In genomic region chr5:33330416-33330815, GRCh38 we compare ENCODE assay signal across 2 cellular contexts.
TF ChIP-seq lines count a peak whose summit lies in the region.

No MANE protein-coding gene starts in this region.

TF ChIP-seq in IMR-90, 13 proteins besides CTCF, POLR2A, EP300 and RAD21:
- TF ChIP-seq NFE2L2 (IDR thresholded peaks at IDR 0.05; ENCODE audit: low read depth, low read length) = no peak
- TF ChIP-seq CEBPB (IDR thresholded peaks at IDR 0.05; ENCODE audit: low read depth, low read length) = no peak

TF ChIP-seq in endothelial cell of umbilical vein, 7 proteins besides CTCF, POLR2A, EP300 and RAD21:
- TF ChIP-seq FOS (IDR thresholded peaks at IDR 0.05; ENCODE audit: borderline replicate concordance, insufficient read depth, low read length) (no peak), GATA2 (IDR thresholded peaks at IDR 0.05; ENCODE audit: insufficient read depth, insufficient read length, low read depth, low read length) (no peak), MAX (IDR thresholded peaks at IDR 0.05; ENCODE audit: insufficient read depth, insufficient read length) (no peak), POLR2AphosphoS5 (IDR thresholded peaks at IDR 0.05; ENCODE audit: insufficient read depth, low read depth, low read length) (no peak), JUN (IDR thresholded peaks at IDR 0.05; ENCODE audit: borderline replicate concordance, insufficient read depth, insufficient read length, low read depth) (no peak), MYC (IDR thresholded peaks at IDR 0.05; ENCODE audit: low read depth, low read length) (no peak)
